In the genomic region with DNA sequence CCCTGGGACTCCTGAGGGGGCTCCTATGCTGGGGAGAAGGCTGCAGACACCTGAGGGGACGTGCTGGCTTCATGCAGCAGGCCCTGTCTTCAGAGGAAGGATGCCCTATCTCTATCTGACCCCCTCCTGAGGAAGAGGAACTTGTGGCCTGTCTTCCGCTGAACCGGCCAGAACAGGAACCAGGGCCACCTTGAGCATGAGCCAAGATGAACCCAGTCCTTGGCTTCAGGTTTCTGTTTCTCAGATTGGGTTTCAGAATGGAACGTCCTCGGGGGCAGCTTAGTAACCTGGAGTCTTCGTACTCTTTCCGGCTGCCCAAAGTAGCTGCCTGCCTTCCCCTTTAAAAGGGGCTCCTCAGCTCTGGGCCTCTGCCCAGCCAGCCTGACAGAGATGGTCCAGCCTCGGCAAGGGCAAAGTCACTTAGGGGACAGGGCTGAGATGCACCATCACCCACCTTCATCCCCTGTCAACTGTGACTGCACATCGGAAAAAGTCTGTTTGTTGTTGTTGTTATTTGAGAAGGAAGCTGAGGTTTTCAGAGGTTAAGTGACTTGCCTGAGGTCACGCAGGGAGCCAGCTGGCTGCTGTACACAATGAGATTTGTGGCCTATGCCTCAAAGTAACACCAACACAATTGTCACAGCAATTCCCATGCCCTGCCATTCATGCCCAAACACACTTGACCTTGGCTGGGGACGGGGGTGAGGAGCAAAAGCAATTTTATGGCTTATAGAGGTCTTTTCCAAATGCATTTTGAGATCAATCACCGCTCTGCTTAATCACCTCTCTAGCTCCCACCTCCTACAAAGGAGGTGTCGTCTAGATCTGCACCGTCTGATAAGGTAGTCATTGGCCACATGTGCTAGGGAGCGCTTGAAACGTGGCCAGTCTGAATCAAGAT, we compare ENCODE assay signal across 9 cellular contexts. TPM values are rescaled to one million over a fixed set of nuclear protein-coding genes. Genes with fewer than 3 reads are reported as not detected.
A peak's percentile ranks its signal among the peaks of the same experiment; 100 is the strongest.
DNase-seq lines count a peak whose midpoint lies in the region; ATAC-seq and TF ChIP-seq lines count a peak whose summit lies in the region.
"Had no signal": no experiment of that assay in that cellular context is flagged by ENCODE, and none has a peak within 500 bp of the region (broad histone marks: within the 10 kb centered on the region; RNA-seq: fewer than 3 reads in every experiment).

No MANE protein-coding gene starts in this region.

- H3K4me2 ChIP-seq in mesendoderm (ENCODE audit: low read length), result no peak overlapping the region

- no peak overlapping the region for H3K18ac ChIP-seq in mesendoderm (ENCODE audit: low read length)

- peaks cover 3% of the 10 kb centered on the region for H3K4me1 ChIP-seq in mesendoderm (ENCODE audit: control insufficient read depth, low read depth, low read length)

- no peak overlapping the region for H4K8ac ChIP-seq in mesendoderm (ENCODE audit: low read depth, low read length)

- no peak overlapping the region for H3K4ac ChIP-seq in mesendoderm (ENCODE audit: low read depth, low read length)

- H3K4me3 ChIP-seq in mesendoderm (ENCODE audit: low read length), result no peak overlapping the region
- H3K4me3 ChIP-seq: SK-N-MC had no signal

- H2BK15ac ChIP-seq in mesendoderm (replicated peaks; ENCODE audit: low read depth), result no peak overlapping the region

- no CpG with 5 or more reads among the region's 16 CpGs for WGBS in mesendoderm (ENCODE audit: extremely low coverage, insufficient coverage, low lambda C conversion rate)

- H2BK120ac ChIP-seq in mesendoderm (ENCODE audit: low read depth, low read length), result no peak overlapping the region

- H3K79me2 ChIP-seq in mesendoderm (ENCODE audit: control insufficient read depth, insufficient read depth, low read length), result no peaks in the 10 kb centered on the region

- peak; percentile 60 to 76 for DNase-seq in Kasumi-1 (lab: John Stamatoyannopoulos, UW)
- DNase-seq in activated CD8-positive, alpha-beta memory T cell treated with anti-CD3 and anti-CD28 coated beads for 24 hours, result peak; percentile 84
- DNase-seq in memory B cell (ENCODE audit: low spot score in 2 of 2), result peak; percentile 62 to 65
- DNase-seq in mesendoderm, result no peak
- no peak for DNase-seq in DMS 273 treated with DMSO at 0.1 percent for 48 hours (lab: John Stamatoyannopoulos, UW)
- DNase-seq in RKO (ENCODE audit: low spot score), result no peak

- H3K9me3 Mint-ChIP-seq in memory B cell, result peaks cover 5% of the 10 kb centered on the region

- no peak overlapping the region for H2BK5ac ChIP-seq in mesendoderm (ENCODE audit: low read length)

- H3K9ac ChIP-seq in mesendoderm (ENCODE audit: low read length), result no peak overlapping the region

- ATAC-seq in GM18505 (IDR thresholded peaks at IDR 0.05; ENCODE audit: unreplicated experiment), result peak; percentile 37
- ATAC-seq in GM21786 (IDR thresholded peaks at IDR 0.05; ENCODE audit: unreplicated experiment), result peak; percentile 59
- peak; percentile 68 for ATAC-seq in memory B cell (ENCODE audit: low read depth)

- peak overlapping the region; percentile 93 for H3K27ac Mint-ChIP-seq in memory B cell

- H3K23ac ChIP-seq in mesendoderm (ENCODE audit: low read length), result no peak overlapping the region

- peaks cover 65% of the 10 kb centered on the region for H3K4me1 Mint-ChIP-seq in memory B cell

- no peaks in the 10 kb centered on the region for H3K27me3 ChIP-seq in mesendoderm (ENCODE audit: insufficient read depth, low read length, poor library complexity)

- peak overlapping the region; percentile 48 for H3K4me3 Mint-ChIP-seq in memory B cell

- no peak overlapping the region for H3K56ac ChIP-seq in mesendoderm (ENCODE audit: low read length)

- TF ChIP-seq POLR2A in GM18505 (IDR thresholded peaks at IDR 0.05; ENCODE audit: borderline replicate concordance, extremely low read depth, insufficient read depth, insufficient read length), result peak; percentile 58

- no peaks in the 10 kb centered on the region for H3K79me1 ChIP-seq in mesendoderm (ENCODE audit: low read length)

- H3K27ac ChIP-seq in mesendoderm (ENCODE audit: low read depth, low read length), result no peak overlapping the region
- H3K27ac ChIP-seq: SK-N-MC had no signal

- no peaks in the 10 kb centered on the region for H3K27me3 Mint-ChIP-seq in memory B cell

- peaks cover 3% of the 10 kb centered on the region for H3K36me3 Mint-ChIP-seq in memory B cell

- no peaks in the 10 kb centered on the region for H3K36me3 ChIP-seq in mesendoderm (ENCODE audit: control insufficient read depth, insufficient read depth, low read length)

- no peak overlapping the region for H4K5ac ChIP-seq in mesendoderm (ENCODE audit: low read length)

- no peak overlapping the region for H2AK5ac ChIP-seq in mesendoderm (ENCODE audit: low read length)

RNA-seq across cellular contexts. Expression of gene ASB2, which starts 13.4 kb away (rescaled TPM):
- 0.45 TPM for polyA plus RNA-seq in mesendoderm (2013, experiment 1 of 2)
- polyA plus RNA-seq in mesendoderm (2013, experiment 2 of 2), result 0.41 TPM

RNA-seq across cellular contexts. Expression of gene CCDC197, which starts 34.1 kb away (rescaled TPM):
- polyA plus RNA-seq in mesendoderm (2013, experiment 1 of 2), result not detected
- not detected for polyA plus RNA-seq in mesendoderm (2013, experiment 2 of 2)

RNA-seq across cellular contexts. Expression of gene FAM181A, which starts 35.8 kb away (rescaled TPM):
- polyA plus RNA-seq in mesendoderm (2013, experiment 1 of 2), result not detected
- not detected for polyA plus RNA-seq in mesendoderm (2013, experiment 2 of 2)

Comparison
In these comparisons a context has a peak if more than half of its experiments do, and no peak if none do; other contexts are left out.
1. DNase-seq: peak in Kasumi-1 (2 of 2), activated CD8-positive, alpha-beta memory T cell treated with anti-CD3 and anti-CD28 coated beads for 24 hours (single experiment) and memory B cell (2 of 2); none in mesendoderm (single experiment), DMS 273 treated with DMSO at 0.1 percent for 48 hours (single experiment) and RKO (single experiment).
2. Peak in every context shown above with its lines, with median percentiles within 50 percentile points of each other: ATAC-seq.